In the genomic region with DNA sequence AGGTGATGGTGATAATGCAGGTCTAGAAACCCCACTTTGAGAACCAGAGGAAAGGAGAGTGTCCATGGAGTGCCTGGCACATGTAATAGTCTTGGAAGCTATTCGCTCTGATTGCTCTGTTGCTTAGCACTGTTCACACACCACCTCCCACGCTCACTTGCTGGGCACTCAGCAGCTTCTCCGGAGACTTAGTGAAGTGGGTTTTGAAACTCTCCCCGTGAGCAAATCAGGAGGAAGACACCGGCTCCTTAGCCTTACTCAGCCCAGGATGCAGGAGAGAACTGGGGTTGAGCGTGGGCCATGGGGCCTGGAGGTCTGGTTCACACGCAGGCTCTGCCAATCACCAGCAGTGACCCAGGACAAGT, we compare ENCODE assay signal across 1 cellular context.
TF ChIP-seq lines count a peak whose summit lies in the region.

No MANE protein-coding gene starts in this region.

TF ChIP-seq in HEK293, 187 proteins besides CTCF, POLR2A, EP300 and RAD21 (continued from another document):
- TF ChIP-seq PRDM4 (tag by site-specific recombination; IDR thresholded peaks at IDR 0.05), result peak; percentile 9; the same call in 1 of the 2 replicates
- TF ChIP-seq ZNF133 (tag by site-specific recombination; IDR thresholded peaks at IDR 0.05), result no peak
- no peak for TF ChIP-seq ZNF248 (tag by site-specific recombination; IDR thresholded peaks at IDR 0.05)
- TF ChIP-seq, protein P1, sequence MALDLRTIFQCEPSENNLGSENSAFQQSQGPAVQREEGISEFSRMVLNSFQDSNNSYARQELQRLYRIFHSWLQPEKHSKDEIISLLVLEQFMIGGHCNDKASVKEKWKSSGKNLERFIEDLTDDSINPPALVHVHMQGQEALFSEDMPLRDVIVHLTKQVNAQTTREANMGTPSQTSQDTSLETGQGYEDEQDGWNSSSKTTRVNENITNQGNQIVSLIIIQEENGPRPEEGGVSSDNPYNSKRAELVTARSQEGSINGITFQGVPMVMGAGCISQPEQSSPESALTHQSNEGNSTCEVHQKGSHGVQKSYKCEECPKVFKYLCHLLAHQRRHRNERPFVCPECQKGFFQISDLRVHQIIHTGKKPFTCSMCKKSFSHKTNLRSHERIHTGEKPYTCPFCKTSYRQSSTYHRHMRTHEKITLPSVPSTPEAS (tag by site-specific recombination; IDR thresholded peaks at IDR 0.05), result no peak
- no peak for TF ChIP-seq ZNF623 (tag by site-specific recombination; IDR thresholded peaks at IDR 0.05)
- TF ChIP-seq ZNF660 (tag by site-specific recombination; IDR thresholded peaks at IDR 0.05), result no peak
